Comparison of ENCODE assay signal across 18 cellular contexts in the genomic region with DNA sequence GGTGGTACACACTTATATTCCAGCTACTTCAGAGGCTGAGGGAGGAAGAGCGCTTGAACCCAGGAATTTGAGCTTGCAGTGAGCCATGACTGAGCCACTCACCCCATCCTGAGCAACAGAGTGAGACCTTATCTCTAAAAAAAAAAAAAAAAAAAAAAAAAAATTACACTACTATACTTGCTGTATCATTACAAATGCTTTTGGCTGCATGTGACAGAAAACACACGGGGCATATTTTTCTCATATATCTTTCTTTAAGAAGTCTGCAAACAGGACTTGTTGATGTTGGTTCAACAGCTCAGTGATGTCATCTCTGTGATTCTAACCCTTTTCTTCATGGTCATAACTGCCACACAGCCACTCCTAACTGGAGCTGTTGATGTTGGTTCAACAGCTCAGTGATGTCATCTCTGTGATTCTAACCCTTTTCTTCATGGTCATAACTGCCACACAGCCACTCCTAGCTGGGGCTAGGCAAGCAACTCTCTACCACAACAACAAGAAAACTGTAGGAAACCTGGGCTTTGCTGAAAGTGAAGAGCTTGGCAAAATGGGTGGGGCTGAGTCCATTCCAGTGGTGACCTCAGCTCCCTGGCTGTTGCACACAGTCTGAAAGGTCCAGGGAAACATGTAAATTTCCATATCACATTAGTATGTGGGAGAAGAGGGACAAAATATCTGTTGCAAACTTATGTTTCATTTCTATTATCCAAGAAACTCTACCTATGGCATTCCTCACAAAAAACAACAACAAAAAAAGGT. TPM values are rescaled to one million over a fixed set of nuclear protein-coding genes. Genes with fewer than 3 reads are reported as not detected.
DNase-seq lines count a peak whose midpoint lies in the region; ATAC-seq and TF ChIP-seq lines count a peak whose summit lies in the region.
"Had no signal": no experiment of that assay in that cellular context is flagged by ENCODE, and none has a peak within 500 bp of the region (broad histone marks: within the 10 kb centered on the region; RNA-seq: fewer than 3 reads in every experiment).

No MANE protein-coding gene starts in this region.

- peaks cover 32% of the 10 kb centered on the region for H3K36me3 Mint-ChIP-seq in activated naive CD4-positive, alpha-beta T cell treated with anti-CD3 and anti-CD28 coated beads, Interleukin-2, amount 10 ng/mL, durations not matched to agents 7 days and 5 days
- H3K36me3 Mint-ChIP-seq in activated naive CD4-positive, alpha-beta T cell treated with anti-CD3 and anti-CD28 coated beads, Interleukin-2, amount 50 U/mL, for 72 hours: peaks cover 4 to 16% of the 10 kb centered on the region in 2 donors
- peaks cover 29% of the 10 kb centered on the region for H3K36me3 Mint-ChIP-seq in T-helper 2 cell treated with Interferon-gamma antibody and Interleukin-4, amounts not matched to agents 5 μg/mL and 100 μg/mL, for 36 hours (ENCODE audit: low read depth)
- peaks cover 4% of the 10 kb centered on the region for H3K36me3 Mint-ChIP-seq in type B pancreatic cell
- H3K36me3 Mint-ChIP-seq: naive B cell had no signal

- DNase-seq in activated naive CD4-positive, alpha-beta T cell treated with anti-CD3 and anti-CD28 coated beads, Interleukin-2, amount 10 ng/mL, durations not matched to agents 7 days and 5 days: no peak
- DNase-seq in activated naive CD4-positive, alpha-beta T cell treated with anti-CD3 and anti-CD28 coated beads, Interleukin-2, amount 50 U/mL, for 72 hours (ENCODE audit: low spot score in 2 of 2): no peak
- no peak for DNase-seq in T-helper 2 cell treated with Interferon-gamma antibody and Interleukin-4, amounts not matched to agents 5 μg/mL and 100 μg/mL, for 36 hours (ENCODE audit: low spot score)
- DNase-seq in fibroblast of peridontal ligament (ENCODE audit: extremely low read depth) (peak; percentile 40), type B pancreatic cell (ENCODE audit: extremely low spot score, unreplicated experiment) (no peak), SHP77 (lab: John Stamatoyannopoulos, UW) (no peak), NCI-H1105 (lab: John Stamatoyannopoulos, UW) (no peak)
- DNase-seq in activated T-cell treated with anti-CD3 and anti-CD28 coated beads, Interleukin-2, amount 50 U/mL, for 1 hour: no peak
- DNase-seq: ACHN; activated CD4-positive, alpha-beta T cell treated with anti-CD3 and anti-CD28 coated beads for 1 hour; activated CD8-positive, alpha-beta memory T cell treated with anti-CD3 and anti-CD28 coated beads, Interleukin-2, amount 10 ng/mL, durations not matched to agents 7 days and 5 days; activated naive CD8-positive, alpha-beta T cell treated with anti-CD3 and anti-CD28 coated beads, Interleukin-2, amount 50 U/mL, for 24 hours; foreskin melanocyte; MV-4-11; naive B cell; NCI-H187 treated with DMSO at 0.1 percent for 48 hours; SK-N-SH had no signal

- ATAC-seq in activated naive CD4-positive, alpha-beta T cell treated with anti-CD3 and anti-CD28 coated beads, Interleukin-2, amount 50 U/mL, for 72 hours: no peak
- ATAC-seq: activated CD8-positive, alpha-beta memory T cell treated with anti-CD3 and anti-CD28 coated beads, Interleukin-2, amount 10 ng/mL, durations not matched to agents 7 days and 5 days; activated naive CD8-positive, alpha-beta T cell treated with anti-CD3 and anti-CD28 coated beads, Interleukin-2, amount 50 U/mL, for 24 hours; GM12878 had no signal

- H3K9me3 Mint-ChIP-seq in activated naive CD4-positive, alpha-beta T cell treated with anti-CD3 and anti-CD28 coated beads, Interleukin-2, amount 10 ng/mL, durations not matched to agents 7 days and 5 days: no peaks in the 10 kb centered on the region
- H3K9me3 Mint-ChIP-seq in activated naive CD4-positive, alpha-beta T cell treated with anti-CD3 and anti-CD28 coated beads, Interleukin-2, amount 50 U/mL, for 72 hours: no peaks in the 10 kb centered on the region
- no peaks in the 10 kb centered on the region for H3K9me3 Mint-ChIP-seq in T-helper 2 cell treated with Interferon-gamma antibody and Interleukin-4, amounts not matched to agents 5 μg/mL and 100 μg/mL, for 36 hours
- H3K9me3 Mint-ChIP-seq in type B pancreatic cell: no peaks in the 10 kb centered on the region
- H3K9me3 Mint-ChIP-seq: naive B cell had no signal

- no peaks in the 10 kb centered on the region for H3K27me3 Mint-ChIP-seq in activated naive CD4-positive, alpha-beta T cell treated with anti-CD3 and anti-CD28 coated beads, Interleukin-2, amount 10 ng/mL, durations not matched to agents 7 days and 5 days
- H3K27me3 Mint-ChIP-seq in T-helper 2 cell treated with Interferon-gamma antibody and Interleukin-4, amounts not matched to agents 5 μg/mL and 100 μg/mL, for 36 hours (ENCODE audit: low read depth): no peaks in the 10 kb centered on the region
- H3K27me3 Mint-ChIP-seq in type B pancreatic cell: no peaks in the 10 kb centered on the region
- H3K27me3 Mint-ChIP-seq: activated CD8-positive, alpha-beta memory T cell treated with anti-CD3 and anti-CD28 coated beads, Interleukin-2, amount 10 ng/mL, durations not matched to agents 7 days and 5 days; activated naive CD8-positive, alpha-beta T cell treated with anti-CD3 and anti-CD28 coated beads, Interleukin-2, amount 50 U/mL, for 24 hours; naive B cell had no signal

- CTCF ChIA-PET in activated naive CD4-positive, alpha-beta T cell treated with anti-CD3 and anti-CD28 coated beads, Interleukin-2, amount 10 ng/mL, durations not matched to agents 7 days and 5 days (lab: Charles Lee): interaction anchor here (0.8 to 1.2 kb wide), 3 partner anchors 11 to 690 kb away, joined by 3 to 4 read pairs (median 3); no protein-coding TSS in a partner anchor

- H3K27ac Mint-ChIP-seq in activated naive CD4-positive, alpha-beta T cell treated with anti-CD3 and anti-CD28 coated beads, Interleukin-2, amount 10 ng/mL, durations not matched to agents 7 days and 5 days: peak overlapping the region; percentile 30
- no peak overlapping the region for H3K27ac Mint-ChIP-seq in activated naive CD4-positive, alpha-beta T cell treated with anti-CD3 and anti-CD28 coated beads, Interleukin-2, amount 50 U/mL, for 72 hours
- peak overlapping the region; percentile 65 for H3K27ac Mint-ChIP-seq in T-helper 2 cell treated with Interferon-gamma antibody and Interleukin-4, amounts not matched to agents 5 μg/mL and 100 μg/mL, for 36 hours
- H3K27ac Mint-ChIP-seq in type B pancreatic cell: peak overlapping the region; percentile 66
- H3K27ac Mint-ChIP-seq: activated CD8-positive, alpha-beta memory T cell treated with anti-CD3 and anti-CD28 coated beads, Interleukin-2, amount 10 ng/mL, durations not matched to agents 7 days and 5 days; activated naive CD8-positive, alpha-beta T cell treated with anti-CD3 and anti-CD28 coated beads, Interleukin-2, amount 50 U/mL, for 24 hours; naive B cell had no signal

- no peak for TF ChIP-seq CTCF in type B pancreatic cell (conservative IDR thresholded peaks at IDR 0.05)

- peaks cover 2% of the 10 kb centered on the region for H3K4me1 Mint-ChIP-seq in activated naive CD4-positive, alpha-beta T cell treated with anti-CD3 and anti-CD28 coated beads, Interleukin-2, amount 10 ng/mL, durations not matched to agents 7 days and 5 days
- peaks cover 15% of the 10 kb centered on the region for H3K4me1 Mint-ChIP-seq in T-helper 2 cell treated with Interferon-gamma antibody and Interleukin-4, amounts not matched to agents 5 μg/mL and 100 μg/mL, for 36 hours (ENCODE audit: low read depth)
- peaks cover 11% of the 10 kb centered on the region for H3K4me1 Mint-ChIP-seq in type B pancreatic cell (ENCODE audit: unreplicated experiment)

- H3K4me3 Mint-ChIP-seq in activated naive CD4-positive, alpha-beta T cell treated with anti-CD3 and anti-CD28 coated beads, Interleukin-2, amount 10 ng/mL, durations not matched to agents 7 days and 5 days: no peak overlapping the region
- H3K4me3 Mint-ChIP-seq in T-helper 2 cell treated with Interferon-gamma antibody and Interleukin-4, amounts not matched to agents 5 μg/mL and 100 μg/mL, for 36 hours: no peak overlapping the region
- H3K4me3 Mint-ChIP-seq in type B pancreatic cell: no peak overlapping the region
- H3K4me3 Mint-ChIP-seq: activated CD8-positive, alpha-beta memory T cell treated with anti-CD3 and anti-CD28 coated beads, Interleukin-2, amount 10 ng/mL, durations not matched to agents 7 days and 5 days; activated naive CD8-positive, alpha-beta T cell treated with anti-CD3 and anti-CD28 coated beads, Interleukin-2, amount 50 U/mL, for 24 hours; naive B cell had no signal

RNA-seq across cellular contexts. Expression of gene MTFR2, which starts 19.7 kb away (rescaled TPM):
- 10 to 100 TPM; 25.9 to 32.0 TPM for total RNA-seq in activated naive CD4-positive, alpha-beta T cell treated with anti-CD3 and anti-CD28 coated beads, Interleukin-2, amount 50 U/mL, for 72 hours
- 2.5 and 3.9 TPM in 2 replicates for total RNA-seq in type B pancreatic cell (ENCODE audit: low replicate concordance)

RNA-seq across cellular contexts. Expression of gene BCLAF1, which starts 59.2 kb away (rescaled TPM):
- 100 to 1,000 TPM; 101 to 159 TPM for total RNA-seq in activated naive CD4-positive, alpha-beta T cell treated with anti-CD3 and anti-CD28 coated beads, Interleukin-2, amount 50 U/mL, for 72 hours
- 187 and 190 TPM in 2 replicates for total RNA-seq in type B pancreatic cell (ENCODE audit: low replicate concordance)

Comparison
In these comparisons a context has a peak if more than half of its experiments do, and no peak if none do; other contexts are left out.
1. H3K27ac Mint-ChIP-seq: peak in activated naive CD4-positive, alpha-beta T cell treated with anti-CD3 and anti-CD28 coated beads, Interleukin-2, amount 10 ng/mL, durations not matched to agents 7 days and 5 days (single experiment), T-helper 2 cell treated with Interferon-gamma antibody and Interleukin-4, amounts not matched to agents 5 μg/mL and 100 μg/mL, for 36 hours (single experiment) and type B pancreatic cell (single experiment); none in activated naive CD4-positive, alpha-beta T cell treated with anti-CD3 and anti-CD28 coated beads, Interleukin-2, amount 50 U/mL, for 72 hours (0 of 2).